In genomic region chr7:106952175-106952657, GRCh38 we compare ENCODE assay signal across 13 cellular contexts.
"Had no signal": no experiment of that assay in that cellular context is flagged by ENCODE, and none has a peak within 500 bp of the region (broad histone marks: within the 10 kb centered on the region; RNA-seq: fewer than 3 reads in every experiment).

No MANE protein-coding gene starts in this region.

- ATAC-seq: foreskin keratinocyte had no signal

- H3K36me3 ChIP-seq: adrenal gland, ascending aorta, brain microvascular endothelial cell, prostate gland, tibial artery had no signal

- H3K4me3 ChIP-seq: adrenal gland, ascending aorta, prostate gland, tibial artery had no signal

- H3K4me1 ChIP-seq: ascending aorta, foreskin keratinocyte, prostate gland, tibial artery had no signal

- DNase-seq: activated T-cell treated with anti-CD3 and anti-CD28 coated beads, Interleukin-2, amount 50 U/mL, for 1 hour; brain microvascular endothelial cell; dermis blood vessel endothelial cell; effector CD8-positive, alpha-beta T cell; immature natural killer cell; stimulated activated CD4-positive, alpha-beta T cell treated with anti-CD3 and anti-CD28 coated beads, Interleukin-12 subunit alpha, Interleukin-12 subunit beta, amount 100 ng/mL, for 4 hours; stimulated activated CD4-positive, alpha-beta T cell treated with anti-CD3 and anti-CD28 coated beads, Interleukin-4, amount 100 ng/mL, for 4 hours; T-helper 1 cell had no signal

- H3K9me3 ChIP-seq: adrenal gland, prostate gland, tibial artery had no signal

- H3K27ac ChIP-seq: ascending aorta, brain microvascular endothelial cell, foreskin keratinocyte, prostate gland, tibial artery had no signal

- H3K27me3 ChIP-seq: adrenal gland, ascending aorta, foreskin keratinocyte, tibial artery had no signal
